In genomic region chr17:44899074-44899782, GRCh38 we compare ENCODE assay signal across 8 cellular contexts.
DNase-seq lines count a peak whose midpoint lies in the region; ATAC-seq and TF ChIP-seq lines count a peak whose summit lies in the region.

Gene EFTUD2 (minus strand): TSS chr17:44899445. CDS start chr17:44894521, 4,924 bp downstream.

- H3K4me3 ChIP-seq in retinal pigment epithelial cell (ENCODE audit: low read length) = peak within 1 kb of the TSS; percentile 96

- TF ChIP-seq CTCF in GM13977 (IDR thresholded peaks at IDR 0.05; ENCODE audit: extremely low read depth, insufficient read depth, missing control alignments) (no peak), retinal pigment epithelial cell (conservative IDR thresholded peaks at IDR 0.05; ENCODE audit: low read depth, low read length) (no peak)

- in situ Hi-C loops in GM13977 (cut with MboI; ENCODE audit: low pct_unique_long_range_greater_than_20kb, low sequenced_read_pairs, unreplicated experiment) = no loop called here

- ATAC-seq in HG02973 (IDR thresholded peaks at IDR 0.05; ENCODE audit: unreplicated experiment) = peak; percentile 64
- ATAC-seq in GM18858 (IDR thresholded peaks at IDR 0.05; ENCODE audit: unreplicated experiment) = no peak

- peak; percentile 93 for DNase-seq in GM13977 (ENCODE audit: low spot score)
- DNase-seq in NCI-H2081 treated with DMSO at 0.1 percent for 48 hours (lab: John Stamatoyannopoulos, UW) = peak; percentile 86
- DNase-seq in T1000 (lab: John Stamatoyannopoulos, UW) = peak; percentile 98
- DNase-seq in astrocyte of the hippocampus (ENCODE audit: low read depth, low spot score) = peak; percentile 95
- peak; percentile 94 to 95 for DNase-seq in hippocampal formation (lab: John Stamatoyannopoulos, UW)
- DNase-seq in retinal pigment epithelial cell (ENCODE audit: low read depth) = peak; percentile 54
